8 cellular contexts compared by ENCODE assay signal in the genomic region with DNA sequence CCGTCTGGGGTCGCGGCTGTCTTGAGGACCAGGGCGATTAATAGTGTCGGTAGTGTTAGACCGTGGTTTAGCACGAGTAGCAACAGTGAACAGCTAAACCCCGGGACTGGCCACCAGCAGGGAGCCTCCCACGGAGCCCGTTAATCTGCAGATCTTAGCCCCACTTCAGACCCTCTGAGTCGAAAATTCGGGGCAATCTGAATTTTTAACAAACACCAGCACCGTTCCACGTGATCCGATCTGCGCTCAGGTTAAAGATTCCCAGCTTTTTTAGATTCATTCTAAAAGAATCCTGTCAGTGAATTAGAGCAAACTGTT. TPM values are rescaled to one million over a fixed set of nuclear protein-coding genes. Genes with fewer than 3 reads are reported as not detected.
DNase-seq lines count a peak whose midpoint lies in the region; TF ChIP-seq lines count a peak whose summit lies in the region.

No MANE protein-coding gene starts in this region.

- H3K36me3 ChIP-seq in tibial nerve = peaks cover 0 to 14% (median 4%) of the 10 kb centered on the region in 3 donors

- H3K27ac ChIP-seq in layer of hippocampus (ENCODE audit: low read depth, low read length) = peak overlapping the region; percentile 93
- peak overlapping the region; percentile 70 to 90 (median 86) for H3K27ac ChIP-seq in tibial nerve

- peaks cover 40% of the 10 kb centered on the region for H3K36me3 Mint-ChIP-seq in activated T-cell treated with anti-CD3 and anti-CD28 coated beads, Interleukin-2, amount 50 U/mL, for 24 hours (ENCODE audit: low read depth)
- peaks cover 7% of the 10 kb centered on the region for H3K36me3 Mint-ChIP-seq in activated naive CD8-positive, alpha-beta T cell

- no peaks in the 10 kb centered on the region for H3K9me3 ChIP-seq in tibial nerve

- H3K4me1 Mint-ChIP-seq in activated T-cell treated with anti-CD3 and anti-CD28 coated beads, Interleukin-2, amount 50 U/mL, for 24 hours (ENCODE audit: low read depth) = peaks cover 28% of the 10 kb centered on the region
- peaks cover 29% of the 10 kb centered on the region for H3K4me1 Mint-ChIP-seq in activated naive CD8-positive, alpha-beta T cell (ENCODE audit: low read depth)

- H3K27me3 ChIP-seq in layer of hippocampus (ENCODE audit: control insufficient read depth, insufficient read depth, low read length) (no peaks in the 10 kb centered on the region), tibial nerve (no peaks in the 10 kb centered on the region)

- peak; percentile 82 for DNase-seq in activated T-cell treated with anti-CD3 and anti-CD28 coated beads, Interleukin-2, amount 50 U/mL, for 24 hours
- DNase-seq in activated T-cell treated with anti-CD3 and anti-CD28 coated beads, Interleukin-2, amount 50 U/mL, for 48 hours = no peak
- DNase-seq in tibial nerve (ENCODE audit: low spot score in 2 of 2) (no peak), SKM-1 (lab: John Stamatoyannopoulos, UW; ENCODE audit: unreplicated experiment) (no peak), ureter (ENCODE audit: low spot score) (no peak), AG08395 (ENCODE audit: low spot score) (no peak)

- peak overlapping the region; percentile 98 for H3K4me3 Mint-ChIP-seq in activated T-cell treated with anti-CD3 and anti-CD28 coated beads, Interleukin-2, amount 50 U/mL, for 24 hours
- peak overlapping the region; percentile 98 for H3K4me3 Mint-ChIP-seq in activated naive CD8-positive, alpha-beta T cell

- H3K27ac Mint-ChIP-seq in activated T-cell treated with anti-CD3 and anti-CD28 coated beads, Interleukin-2, amount 50 U/mL, for 24 hours = peak overlapping the region; percentile 96
- peak overlapping the region; percentile 99 for H3K27ac Mint-ChIP-seq in activated naive CD8-positive, alpha-beta T cell

- H3K27me3 Mint-ChIP-seq in activated T-cell treated with anti-CD3 and anti-CD28 coated beads, Interleukin-2, amount 50 U/mL, for 24 hours = no peaks in the 10 kb centered on the region
- H3K27me3 Mint-ChIP-seq in activated naive CD8-positive, alpha-beta T cell = no peaks in the 10 kb centered on the region

- TF ChIP-seq CTCF in tibial nerve (IDR thresholded peaks at IDR 0.05) = no peak

- no peaks in the 10 kb centered on the region for H3K9me3 Mint-ChIP-seq in activated T-cell treated with anti-CD3 and anti-CD28 coated beads, Interleukin-2, amount 50 U/mL, for 24 hours
- H3K9me3 Mint-ChIP-seq in activated naive CD8-positive, alpha-beta T cell (ENCODE audit: low read depth) = no peaks in the 10 kb centered on the region

- no peak for TF ChIP-seq POLR2A in tibial nerve (IDR thresholded peaks at IDR 0.05)

- H3K4me3 ChIP-seq in tibial nerve = peak overlapping the region; percentile 70 to 92 (median 88)

- WGBS in tibial nerve, 2 donors = 14 to 15% methylated on average over 16 of the region's 16 CpGs

- peaks cover 0 to 42% (median 20%) of the 10 kb centered on the region in 4 donors for H3K4me1 ChIP-seq in tibial nerve

- TF ChIP-seq EP300 in tibial nerve (IDR thresholded peaks at IDR 0.05) = no peak

RNA-seq across cellular contexts. Expression of a gene that starts 0.5 kb away (rescaled TPM):
- total RNA-seq in tibial nerve = 100 to 1,000 TPM; 248 to 381 (median 315) TPM
- 409 TPM for total RNA-seq in ureter

RNA-seq across cellular contexts. Expression of a gene that starts 5.6 kb away (rescaled TPM):
- 10 to 100 TPM; 21.2 to 37.3 (median 28.1) TPM for total RNA-seq in tibial nerve
- total RNA-seq in ureter = 13.2 TPM

RNA-seq across cellular contexts. Expression of a gene that starts 26.5 kb away (rescaled TPM):
- total RNA-seq in tibial nerve (1 to 10 TPM; 5.4 to 9.9 (median 7.1) TPM), ureter (9.9 TPM)
